ENCODE assay signal across 5 cellular contexts in the genomic region with DNA sequence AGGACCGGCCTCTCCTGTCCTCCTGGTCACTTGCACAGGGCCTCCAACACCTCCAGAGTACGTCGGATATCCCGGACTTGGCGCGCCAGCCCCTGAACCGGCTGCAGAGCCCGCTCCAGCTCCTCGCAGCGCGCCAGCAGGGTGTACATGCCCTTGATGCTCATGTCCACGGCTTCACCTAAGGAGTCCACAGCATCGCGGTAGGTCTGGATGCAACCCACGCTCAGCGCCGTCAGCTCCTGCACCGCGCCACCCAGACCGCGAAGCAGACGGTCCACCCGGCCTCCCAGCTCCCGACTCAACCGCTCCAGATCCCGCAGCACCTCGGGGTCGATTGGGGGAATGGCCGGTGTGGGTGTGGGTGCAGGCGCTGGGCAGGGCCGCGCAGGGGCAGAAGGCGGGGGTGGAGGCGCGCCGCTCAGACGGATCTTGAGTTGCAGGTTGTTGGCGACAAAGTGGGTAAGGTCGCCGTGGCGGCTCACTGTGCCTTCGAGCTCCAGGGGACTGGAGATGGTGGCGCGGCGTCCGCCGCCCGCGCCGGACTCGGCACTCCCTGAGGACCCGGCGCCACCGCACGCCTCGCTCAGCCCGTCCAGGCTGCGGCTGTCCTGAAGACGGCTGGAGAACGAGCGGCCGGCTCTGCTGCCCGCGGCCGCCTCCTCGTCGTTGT. TPM values are rescaled to one million over a fixed set of nuclear protein-coding genes. Genes with fewer than 3 reads are reported as not detected.
DNase-seq lines count a peak whose midpoint lies in the region; ATAC-seq and TF ChIP-seq lines count a peak whose summit lies in the region.

No MANE protein-coding gene starts in this region.

- no peak for ATAC-seq in GM21381 (IDR thresholded peaks at IDR 0.05; ENCODE audit: unreplicated experiment)

- peak overlapping the region; percentile 85 for H3K9ac ChIP-seq in MM.1S (ENCODE audit: low read length)

- no peaks in the 10 kb centered on the region for H4K20me1 ChIP-seq in MM.1S (ENCODE audit: insufficient read depth, low read length)

- no peaks in the 10 kb centered on the region for H3K9me2 ChIP-seq in MM.1S (replicated peaks; ENCODE audit: insufficient read depth, low read length)

- peaks cover 17% of the 10 kb centered on the region for H3K79me2 ChIP-seq in MM.1S (ENCODE audit: low read length)

- TF ChIP-seq CTCF in MM.1S (IDR thresholded peaks at IDR 0.05; ENCODE audit: low read length) (no peak), ovary (IDR thresholded peaks at IDR 0.05) (no peak)

- H3K4me1 ChIP-seq in MM.1S (ENCODE audit: low read length) (peaks cover 27% of the 10 kb centered on the region), ovary (ENCODE audit: insufficient read depth) (peaks cover 16% of the 10 kb centered on the region)

- H3K36me3 ChIP-seq in MM.1S (replicated peaks; ENCODE audit: insufficient read depth, low read length) (no peaks in the 10 kb centered on the region), ovary (no peaks in the 10 kb centered on the region)

- no peaks in the 10 kb centered on the region for H3K27me3 ChIP-seq in MM.1S (replicated peaks; ENCODE audit: insufficient read depth, low read length)
- H3K27me3 ChIP-seq in ovary, result no peaks in the 10 kb centered on the region

- TF ChIP-seq EP300 in ovary (IDR thresholded peaks at IDR 0.05), result no peak

- peak overlapping the region; percentile 86 for H3K4me3 ChIP-seq in MM.1S (ENCODE audit: low read length)
- H3K4me3 ChIP-seq in ovary, result peak overlapping the region; percentile 97

- H2AFZ ChIP-seq in MM.1S (ENCODE audit: low read length), result peak overlapping the region; percentile 80

- TF ChIP-seq POLR2A in ovary (IDR thresholded peaks at IDR 0.05), result no peak

- DNase-seq in MM.1S (no peak), ovary (peak in 4 of 5 donors; percentile 50 to 61 (median 57)), NCI-H2029 treated with DMSO at 0.1 percent for 48 hours (lab: John Stamatoyannopoulos, UW) (no peak)
- peak; percentile 30 for DNase-seq in central memory CD4-positive, alpha-beta T cell

- peak overlapping the region; percentile 89 for H3K4me2 ChIP-seq in MM.1S (ENCODE audit: low read depth, low read length)

- WGBS in ovary, 3 donors, result 3 to 7% (median 5%) methylated on average over 38 to 67 of the region's 67 CpGs

- H3K9me3 ChIP-seq in MM.1S (replicated peaks; ENCODE audit: insufficient read depth, low read length) (no peaks in the 10 kb centered on the region), ovary (no peaks in the 10 kb centered on the region)

- peak overlapping the region; percentile 80; the same call in 1 of the 2 replicates for H3K27ac ChIP-seq in MM.1S (ENCODE audit: low read length)
- peak overlapping the region; percentile 72 to 84 for H3K27ac ChIP-seq in ovary

- peaks cover 50% of the 10 kb centered on the region for H3F3A ChIP-seq in MM.1S (ENCODE audit: insufficient read depth, low read length)

- intact Hi-C loops in ovary (cut with DNase I), result loop anchor here (2.0 to 10.0 kb wide), 5 partner anchors 33 to 1174 kb away; a partner anchor contains a TSS

RNA-seq across cellular contexts. Expression of a gene that starts 0.8 kb away (rescaled TPM):
- total RNA-seq in ovary, result 1 to 10 TPM; 5.5 to 7.2 (median 6.7) TPM
- 1 to 10 TPM; 1.3 to 7.2 TPM for polyA plus RNA-seq in ovary

RNA-seq across cellular contexts. Expression of a gene that starts 13.0 kb away (rescaled TPM):
- 10 to 100 TPM in 5 of 7 donors, 1 to 10 TPM in 2; 7.5 to 57.6 (median 16.1) TPM for total RNA-seq in ovary
- polyA plus RNA-seq in ovary, result 10 to 100 TPM in 1 of 2 donors, 1 to 10 TPM in 1; 8.2 to 10.3 TPM

RNA-seq across cellular contexts. Expression of a gene that starts 21.2 kb away (rescaled TPM):
- total RNA-seq in ovary, result 1 to 10 TPM in 2 of 7 donors, under 1 TPM in 2, not detected in 3; 0.80 to 1.7 (median 1.1) TPM
- 1 to 10 TPM in 1 of 2 donors, under 1 TPM in 1; 0.68 to 1.5 TPM for polyA plus RNA-seq in ovary

RNA-seq across cellular contexts. Expression of a gene that starts 26.4 kb away (rescaled TPM):
- total RNA-seq in ovary, result 100 to 1,000 TPM in 4 of 7 donors, 10 to 100 TPM in 3; 35.5 to 147 (median 118) TPM
- polyA plus RNA-seq in ovary, result 100 to 1,000 TPM in 1 of 2 donors, 10 to 100 TPM in 1; 99.2 to 233 TPM

RNA-seq across cellular contexts. Expression of a gene that starts 37.0 kb away (rescaled TPM):
- total RNA-seq in ovary, result 100 to 1,000 TPM in 6 of 7 donors, 10 to 100 TPM in 1; 74.9 to 394 (median 165) TPM
- polyA plus RNA-seq in ovary, result 100 to 1,000 TPM in 1 of 2 donors, 10 to 100 TPM in 1; 12.8 to 164 TPM

Comparison
In these comparisons a context has a peak if more than half of its experiments do, and no peak if none do; other contexts are left out.
1. DNase-seq: peak in central memory CD4-positive, alpha-beta T cell (single experiment) and ovary (4 of 5); none in MM.1S (single experiment) and NCI-H2029 treated with DMSO at 0.1 percent for 48 hours (single experiment).